Comparison of ENCODE assay signal across 8 cellular contexts in genomic region chr4:83219344-83219990, GRCh38.
DNase-seq lines count a peak whose midpoint lies in the region; ATAC-seq, FAIRE-seq and TF ChIP-seq lines count a peak whose summit lies in the region.

No MANE protein-coding gene starts in this region.

- FAIRE-seq in HepG2 (lab: Jason Lieb, UNC) = no peak

- H3K36me3 ChIP-seq in HepG2 (replicated peaks in 1 of 2; ENCODE audit: control insufficient read depth in 1 of 2, insufficient read depth in 2 of 2, low read length in 2 of 2) = no peaks in the 10 kb centered on the region

- H3K9ac ChIP-seq in HepG2 (ENCODE audit: insufficient read depth, low read depth, low read length) = no peak overlapping the region; the same call in 1 of the 2 replicates

- POLR2A ChIA-PET in HepG2 (lab: Yijun Ruan, JAX) = no interaction called here

- H2AFZ ChIP-seq in HepG2 (ENCODE audit: low read length) = peak overlapping the region; percentile 20

- H3K4me3 Mint-ChIP-seq in activated T-helper 2 cell treated with anti-CD3 and anti-CD28 coated beads, Interferon-gamma antibody, Interleukin-2, Interleukin-4, amounts not matched to agents 10 μg/mL and 5 μg/mL and 100 μg/mL, durations not matched to agents 14 hours and 24 hours and 36 hours (ENCODE audit: low read depth) = peak overlapping the region; percentile 66
- no peak overlapping the region for H3K4me3 Mint-ChIP-seq in endothelial cell (ENCODE audit: unreplicated experiment)

- no peak for TF ChIP-seq POLR2A in HepG2 (IDR thresholded peaks at IDR 0.05; ENCODE audit: insufficient read depth in 1 of 2, low read depth in 2 of 2, low read length in 2 of 2)

- H3K4me1 ChIP-seq in HepG2 (ENCODE audit: insufficient read depth, low read length) = no peaks in the 10 kb centered on the region

- peak overlapping the region; percentile 52 for H3K4me2 ChIP-seq in HepG2 (ENCODE audit: low read depth, low read length)

- peaks cover 6% of the 10 kb centered on the region for H3K9me3 Mint-ChIP-seq in activated T-helper 2 cell treated with anti-CD3 and anti-CD28 coated beads, Interferon-gamma antibody, Interleukin-2, Interleukin-4, amounts not matched to agents 10 μg/mL and 5 μg/mL and 100 μg/mL, durations not matched to agents 14 hours and 24 hours and 36 hours
- H3K9me3 Mint-ChIP-seq in endothelial cell (ENCODE audit: unreplicated experiment) = no peaks in the 10 kb centered on the region

- H3K4me3 ChIP-seq in GM08714 (ENCODE audit: low read length) (peak overlapping the region; percentile 37; the same call in 1 of the 2 replicates), HepG2 (replicated peaks in 1 of 3; ENCODE audit: insufficient read depth in 1 of 3, low read depth in 2 of 3, low read length in 3 of 3) (no peak overlapping the region)

- H3K36me3 Mint-ChIP-seq in activated T-helper 2 cell treated with anti-CD3 and anti-CD28 coated beads, Interferon-gamma antibody, Interleukin-2, Interleukin-4, amounts not matched to agents 10 μg/mL and 5 μg/mL and 100 μg/mL, durations not matched to agents 14 hours and 24 hours and 36 hours (ENCODE audit: low read depth) = peaks cover 10% of the 10 kb centered on the region
- no peaks in the 10 kb centered on the region for H3K36me3 Mint-ChIP-seq in endothelial cell (ENCODE audit: low read depth, unreplicated experiment)

- no peaks in the 10 kb centered on the region for H3K79me2 ChIP-seq in HepG2 (ENCODE audit: insufficient read depth, low read length)

- H3K27ac ChIP-seq in HepG2 (ENCODE audit: extremely low read length, insufficient read depth, low read length) = no peak overlapping the region

- in situ Hi-C loops in HepG2 (cut with HindIII; ENCODE audit: extremely low pct_ligation_motif_present, low pct_unique_long_range_greater_than_20kb) = no loop called here

- no peak for TF ChIP-seq CTCF in HepG2 (CRISPR knock-in tag; IDR thresholded peaks at IDR 0.05)
- TF ChIP-seq CTCF in endothelial cell (IDR thresholded peaks at IDR 0.05; ENCODE audit: unreplicated experiment) = no peak

- H3K27ac Mint-ChIP-seq in activated T-helper 2 cell treated with anti-CD3 and anti-CD28 coated beads, Interferon-gamma antibody, Interleukin-2, Interleukin-4, amounts not matched to agents 10 μg/mL and 5 μg/mL and 100 μg/mL, durations not matched to agents 14 hours and 24 hours and 36 hours = peak overlapping the region; percentile 84
- no peak overlapping the region for H3K27ac Mint-ChIP-seq in endothelial cell (ENCODE audit: unreplicated experiment)

- ATAC-seq in HepG2 = no peak

- BruUV-seq in HepG2 (replicated peaks; lab: Mats Ljungman, UMichigan) = no TSS peak

- peaks cover 17% of the 10 kb centered on the region for H3K27me3 Mint-ChIP-seq in activated T-helper 2 cell treated with anti-CD3 and anti-CD28 coated beads, Interferon-gamma antibody, Interleukin-2, Interleukin-4, amounts not matched to agents 10 μg/mL and 5 μg/mL and 100 μg/mL, durations not matched to agents 14 hours and 24 hours and 36 hours (ENCODE audit: low read depth)
- H3K27me3 Mint-ChIP-seq in endothelial cell (ENCODE audit: unreplicated experiment) = no peaks in the 10 kb centered on the region

- CTCF ChIA-PET in HepG2 (lab: Yijun Ruan, JAX; ENCODE audit: low intra/inter-chr PET ratio, low total read pairs) = no interaction called here

- TF ChIP-seq EP300 in HepG2 (IDR thresholded peaks at IDR 0.05; ENCODE audit: low read depth in 2 of 2, low read length in 2 of 2) (no peak), HepG2 (CRISPR knock-in tag; IDR thresholded peaks at IDR 0.05; ENCODE audit: borderline replicate concordance) (no peak)

- peaks cover 63% of the 10 kb centered on the region for H3K4me1 Mint-ChIP-seq in activated T-helper 2 cell treated with anti-CD3 and anti-CD28 coated beads, Interferon-gamma antibody, Interleukin-2, Interleukin-4, amounts not matched to agents 10 μg/mL and 5 μg/mL and 100 μg/mL, durations not matched to agents 14 hours and 24 hours and 36 hours (ENCODE audit: low read depth)
- H3K4me1 Mint-ChIP-seq in endothelial cell (ENCODE audit: unreplicated experiment) = peaks cover 10% of the 10 kb centered on the region

- no peaks in the 10 kb centered on the region for H3K27me3 ChIP-seq in HepG2 (ENCODE audit: control insufficient read depth in 1 of 2, insufficient read depth in 2 of 2, low read length in 2 of 2)

- H3K9me3 ChIP-seq in HepG2 (ENCODE audit: low read length) = no peaks in the 10 kb centered on the region

- DNase-seq in NCI-H2171 treated with DMSO at 0.1 percent for 48 hours (lab: John Stamatoyannopoulos, UW) (peak; percentile 72), HepG2 (ENCODE audit: low spot score) (no peak), SKM-1 (lab: John Stamatoyannopoulos, UW; ENCODE audit: unreplicated experiment) (no peak), putamen (ENCODE audit: low spot score) (no peak), endothelial cell (ENCODE audit: low spot score) (no peak)
- peak; percentile 47 for DNase-seq in activated T-helper 2 cell treated with anti-CD3 and anti-CD28 coated beads, Interferon-gamma antibody, Interleukin-2, Interleukin-4, amounts not matched to agents 10 μg/mL and 5 μg/mL and 100 μg/mL, durations not matched to agents 14 hours and 24 hours and 36 hours (ENCODE audit: low spot score)
- peak; percentile 71 for DNase-seq in stimulated activated naive CD4-positive, alpha-beta T cell treated with Interleukin-2 at 50 U/mL for 16 hours (lab: John Stamatoyannopoulos, UW)

- intact Hi-C loops in activated T-helper 2 cell treated with anti-CD3 and anti-CD28 coated beads, Interferon-gamma antibody, Interleukin-2, Interleukin-4, amounts not matched to agents 10 μg/mL and 5 μg/mL and 100 μg/mL, durations not matched to agents 14 hours and 24 hours and 36 hours (cut with micrococcal nuclease) = loop anchor here (1.0 to 5.0 kb wide), 5 partner anchors 12 to 339 kb away; partner anchors contain the start of genes HELQ, MRPS18C and THAP9
- intact Hi-C loops in HepG2 (cut with micrococcal nuclease; ENCODE audit: unreplicated experiment) = no loop called here

- 43% methylated on average over 9 of the region's 11 CpGs for WGBS in HepG2 (ENCODE audit: low lambda C conversion rate)

- no peak for TF ChIP-seq RAD21 in HepG2 (CRISPR knock-in tag; IDR thresholded peaks at IDR 0.05)

- no peaks in the 10 kb centered on the region for H4K20me1 ChIP-seq in HepG2 (ENCODE audit: insufficient read depth, low read length)

TF ChIP-seq in HepG2, 621 proteins besides CTCF, POLR2A, EP300 and RAD21:
- TF ChIP-seq BCL6 (CRISPR knock-in tag; IDR thresholded peaks at IDR 0.05) (peak; percentile 93), TSC22D2 (CRISPR knock-in tag; IDR thresholded peaks at IDR 0.05; ENCODE audit: borderline replicate concordance) (no peak), SATB2 (CRISPR knock-in tag; IDR thresholded peaks at IDR 0.05) (no peak)
- TF ChIP-seq, protein P1, sequence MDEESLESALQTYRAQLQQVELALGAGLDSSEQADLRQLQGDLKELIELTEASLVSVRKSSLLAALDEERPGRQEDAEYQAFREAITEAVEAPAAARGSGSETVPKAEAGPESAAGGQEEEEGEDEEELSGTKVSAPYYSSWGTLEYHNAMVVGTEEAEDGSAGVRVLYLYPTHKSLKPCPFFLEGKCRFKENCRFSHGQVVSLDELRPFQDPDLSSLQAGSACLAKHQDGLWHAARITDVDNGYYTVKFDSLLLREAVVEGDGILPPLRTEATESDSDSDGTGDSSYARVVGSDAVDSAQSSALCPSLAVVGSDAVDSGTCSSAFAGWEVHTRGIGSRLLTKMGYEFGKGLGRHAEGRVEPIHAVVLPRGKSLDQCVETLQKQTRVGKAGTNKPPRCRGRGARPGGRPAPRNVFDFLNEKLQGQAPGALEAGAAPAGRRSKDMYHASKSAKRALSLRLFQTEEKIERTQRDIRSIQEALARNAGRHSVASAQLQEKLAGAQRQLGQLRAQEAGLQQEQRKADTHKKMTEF (CRISPR knock-in tag; IDR thresholded peaks at IDR 0.05) = no peak

Comparison
In these comparisons a context has a peak if more than half of its experiments do, and no peak if none do; other contexts are left out.
1. DNase-seq: peak in NCI-H2171 treated with DMSO at 0.1 percent for 48 hours (single experiment), activated T-helper 2 cell treated with anti-CD3 and anti-CD28 coated beads, Interferon-gamma antibody, Interleukin-2, Interleukin-4, amounts not matched to agents 10 μg/mL and 5 μg/mL and 100 μg/mL, durations not matched to agents 14 hours and 24 hours and 36 hours (single experiment) and stimulated activated naive CD4-positive, alpha-beta T cell treated with Interleukin-2 at 50 U/mL for 16 hours (single experiment); none in HepG2 (single experiment), SKM-1 (single experiment), putamen (single experiment) and endothelial cell (single experiment).